Comparison of ENCODE assay signal across 8 cellular contexts in genomic region chr5:113330533-113331200, GRCh38.
DNase-seq lines count a peak whose midpoint lies in the region; ATAC-seq and TF ChIP-seq lines count a peak whose summit lies in the region.

No MANE protein-coding gene starts in this region.

- H3K27ac ChIP-seq in SK-N-SH (ENCODE audit: low read depth in 2 of 2, low read length in 1 of 2) (no peak overlapping the region; a peak in 1 of 4 replicates), psoas muscle (peak overlapping the region; percentile 54)

- peak overlapping the region; percentile 41 for H3K4me2 ChIP-seq in SK-N-SH

- peak; percentile 49 to 53 for TF ChIP-seq CTCF in Caco-2 (IDR thresholded peaks at IDR 0.05; ENCODE audit: insufficient read depth in 1 of 2, low read depth in 1 of 2, low read length in 1 of 2, severe bottlenecking in 1 of 2, unreplicated experiment in 1 of 2)
- TF ChIP-seq CTCF in SK-N-SH (IDR thresholded peaks at IDR 0.05), result peak; percentile 48
- TF ChIP-seq CTCF in psoas muscle (IDR thresholded peaks at IDR 0.05), result peak; percentile 42

- no peak for TF ChIP-seq EP300 in SK-N-SH (IDR thresholded peaks at IDR 0.05; ENCODE audit: borderline replicate concordance in 1 of 2, low read depth in 1 of 2, low read length in 1 of 2)

- H3K36me3 ChIP-seq in Caco-2 (ENCODE audit: control insufficient read depth, insufficient read depth, low read length) (no peaks in the 10 kb centered on the region), SK-N-SH (replicated peaks in 1 of 2; ENCODE audit: control insufficient read depth in 1 of 2, insufficient read depth in 2 of 2, low read length in 1 of 2) (no peaks in the 10 kb centered on the region), psoas muscle (ENCODE audit: insufficient read depth in 1 of 2, low read depth in 1 of 2) (no peaks in the 10 kb centered on the region)

- H4K20me1 ChIP-seq in SK-N-SH (ENCODE audit: insufficient read depth), result no peaks in the 10 kb centered on the region

- H3K9me3 ChIP-seq in Caco-2 (no peaks in the 10 kb centered on the region), SK-N-SH (no peaks in the 10 kb centered on the region), psoas muscle (peaks cover 5% of the 10 kb centered on the region)

- H3K4me1 ChIP-seq in Caco-2 (no peaks in the 10 kb centered on the region), SK-N-SH (ENCODE audit: control insufficient read depth in 1 of 2, insufficient read depth in 2 of 2, low read depth in 1 of 2, low read length in 1 of 2) (peaks cover 0 to 7% of the 10 kb centered on the region in 2 experiments; a peak in 2 of 4 replicates), psoas muscle (no peaks in the 10 kb centered on the region)

- no peaks in the 10 kb centered on the region for H3K4me1 Mint-ChIP-seq in Caco-2 (ENCODE audit: low read depth, unreplicated experiment)

- no peaks in the 10 kb centered on the region for H3K9me2 ChIP-seq in SK-N-SH

- H3K4me3 Mint-ChIP-seq in Caco-2 (ENCODE audit: unreplicated experiment), result no peak overlapping the region

- CTCF ChIA-PET in Caco-2 (lab: Charles Lee) (no interaction called here), SK-N-SH (lab: Yijun Ruan, JAX) (interaction anchor here (0.6 to 2.2 kb wide), 23 partner anchors 8 to 334 kb away, joined by 3 to 21 read pairs (median 4); no protein-coding TSS in a partner anchor)

- H3K27ac Mint-ChIP-seq in Caco-2 (ENCODE audit: unreplicated experiment), result no peak overlapping the region

- WGBS in SK-N-SH (ENCODE audit: low lambda C conversion rate), result 22% methylated on average over 4 of the region's 4 CpGs
- 14 to 15% (median 15%) methylated on average over 4 of the region's 4 CpGs for WGBS in psoas muscle, 3 donors

- peak; percentile 80 for TF ChIP-seq RAD21 in SK-N-SH (IDR thresholded peaks at IDR 0.05; ENCODE audit: low read length)

- H3K4me3 ChIP-seq in Caco-2 (ENCODE audit: low read depth, low read length) (no peak overlapping the region), SK-N-SH (ENCODE audit: low read depth in 2 of 2, low read length in 1 of 2) (no peak overlapping the region), psoas muscle (peak overlapping the region; percentile 17)

- H3K27me3 Mint-ChIP-seq in Caco-2 (ENCODE audit: insufficient read depth, unreplicated experiment), result peaks cover 11% of the 10 kb centered on the region

- no peaks in the 10 kb centered on the region for H3F3A ChIP-seq in SK-N-SH (replicated peaks; ENCODE audit: insufficient read depth)

- no peaks in the 10 kb centered on the region for H3K9me3 Mint-ChIP-seq in Caco-2 (ENCODE audit: unreplicated experiment)

- H3K36me3 Mint-ChIP-seq in Caco-2 (ENCODE audit: insufficient read depth, unreplicated experiment), result no peaks in the 10 kb centered on the region

- no peaks in the 10 kb centered on the region for H3K79me2 ChIP-seq in SK-N-SH (ENCODE audit: insufficient read depth)

- intact Hi-C loops in Caco-2 (cut with micrococcal nuclease; ENCODE audit: unreplicated experiment), result loop anchor here (1.0 to 10.0 kb wide), 4 partner anchors 208 to 334 kb away; no protein-coding TSS in a partner anchor
- intact Hi-C loops in psoas muscle (cut with DNase I), result no loop called here

- H3K27me3 ChIP-seq in Caco-2 (replicated peaks; ENCODE audit: control insufficient read depth, insufficient read depth, low read length) (no peaks in the 10 kb centered on the region), SK-N-SH (ENCODE audit: insufficient read depth) (no peaks in the 10 kb centered on the region), psoas muscle (ENCODE audit: insufficient read depth in 3 of 3, low read length in 2 of 3) (no peaks in the 10 kb centered on the region)

- H3K9ac ChIP-seq in SK-N-SH, result no peak overlapping the region

- no peak overlapping the region for H2AFZ ChIP-seq in SK-N-SH (ENCODE audit: low read depth)

- no TSS peak for BruUV-seq in Caco-2 (replicated peaks; lab: Mats Ljungman, UMichigan)

- ATAC-seq in psoas muscle (peak; percentile 81 to 91 (median 90)), GM19455 (IDR thresholded peaks at IDR 0.05; ENCODE audit: unreplicated experiment) (no peak)

- POLR2A ChIA-PET in Caco-2 (lab: Charles Lee) (no interaction called here), SK-N-SH (lab: Yijun Ruan, JAX) (no interaction called here)

- DNase-seq in Caco-2 (peak in 1 of 2 experiments; percentile 33), GM19240 (ENCODE audit: insufficient read length, low spot score) (peak; percentile 14), HuH-7 (ENCODE audit: low spot score) (peak; percentile 31), SK-N-SH (peak; percentile 40), fibroblast of peridontal ligament (ENCODE audit: extremely low read depth) (peak; percentile 77), psoas muscle (peak; percentile 49 to 82), DMS153 (lab: John Stamatoyannopoulos, UW) (no peak)

TF ChIP-seq in SK-N-SH, 30 proteins besides CTCF, POLR2A, EP300 and RAD21:
- TF ChIP-seq TEAD4 (IDR thresholded peaks at IDR 0.05; ENCODE audit: borderline replicate concordance, insufficient read depth), result no peak
- TF ChIP-seq SMC3 (IDR thresholded peaks at IDR 0.05; ENCODE audit: low read depth, low read length), result peak; percentile 60
